In genomic region chr22:41687901-41688364, GRCh38 we compare ENCODE assay signal across 8 cellular contexts. TPM values are rescaled to one million over a fixed set of nuclear protein-coding genes. Genes with fewer than 3 reads are reported as not detected.
DNase-seq lines count a peak whose midpoint lies in the region; ATAC-seq and TF ChIP-seq lines count a peak whose summit lies in the region.

No MANE protein-coding gene starts in this region.

- H3K4me1 Mint-ChIP-seq in activated CD4-positive, alpha-beta memory T cell treated with anti-CD3 and anti-CD28 coated beads for 36 hours (ENCODE audit: low read depth), result peaks cover 35% of the 10 kb centered on the region
- peaks cover 19 to 23% of the 10 kb centered on the region in 2 donors for H3K4me1 Mint-ChIP-seq in natural killer cell

- H4K20me1 ChIP-seq in fibroblast of lung (ENCODE audit: control insufficient read depth, extremely low read depth, insufficient read depth, low read length), result no peaks in the 10 kb centered on the region

- no peaks in the 10 kb centered on the region for H3K27me3 ChIP-seq in HUES64 (ENCODE audit: insufficient read depth, low read length)
- H3K27me3 ChIP-seq in fibroblast of lung (ENCODE audit: control insufficient read depth, insufficient read depth, low read length), result no peaks in the 10 kb centered on the region

- H3K79me2 ChIP-seq in fibroblast of lung (ENCODE audit: control insufficient read depth, insufficient read depth, low read length), result peaks cover 56% of the 10 kb centered on the region

- H3K4me1 ChIP-seq in HUES64 (ENCODE audit: insufficient read depth, low read length) (peaks cover 5% of the 10 kb centered on the region; the same call in 1 of the 2 replicates), fibroblast of lung (ENCODE audit: control insufficient read depth, extremely low read depth, insufficient read depth, low read length) (no peaks in the 10 kb centered on the region)

- H3K36me3 ChIP-seq in HUES64 (ENCODE audit: insufficient read depth, low read length) (no peaks in the 10 kb centered on the region), fibroblast of lung (ENCODE audit: control insufficient read depth, insufficient read depth, low read length) (no peaks in the 10 kb centered on the region)

- peak overlapping the region; percentile 93 for H3K4me3 ChIP-seq in GM12875 (ENCODE audit: low read depth, low read length)
- H3K4me3 ChIP-seq in HUES64 (ENCODE audit: low read length), result peak overlapping the region; percentile 96
- peak overlapping the region; percentile 74 to 97 (median 88) for H3K4me3 ChIP-seq in fibroblast of lung (replicated peaks in 1 of 4; ENCODE audit: control extremely low read depth in 1 of 4, insufficient read depth in 1 of 4, low read depth in 3 of 4, low read length in 4 of 4)

- peaks cover 10% of the 10 kb centered on the region for H3K36me3 Mint-ChIP-seq in activated CD4-positive, alpha-beta memory T cell treated with anti-CD3 and anti-CD28 coated beads for 36 hours
- H3K36me3 Mint-ChIP-seq in natural killer cell, result no peaks in the 10 kb centered on the region

- H3K27ac Mint-ChIP-seq in activated CD4-positive, alpha-beta memory T cell treated with anti-CD3 and anti-CD28 coated beads for 36 hours, result peak overlapping the region; percentile 97
- H3K27ac Mint-ChIP-seq in natural killer cell, result peak overlapping the region; percentile 97 to 98

- H2AFZ ChIP-seq in fibroblast of lung (ENCODE audit: low read length), result peak overlapping the region; percentile 29

- ATAC-seq in natural killer cell, result peak; percentile 2 to 9 (median 3)

- no peaks in the 10 kb centered on the region for H3K9me3 ChIP-seq in HUES64 (ENCODE audit: insufficient read depth, low read depth, low read length)
- H3K9me3 ChIP-seq in fibroblast of lung (ENCODE audit: control insufficient read depth, insufficient read depth, low read depth, low read length), result no peaks in the 10 kb centered on the region

- TF ChIP-seq CTCF in GM12875 (IDR thresholded peaks at IDR 0.05; ENCODE audit: borderline replicate concordance, insufficient read depth, low read depth, low read length) (no peak), fibroblast of lung (conservative IDR thresholded peaks at IDR 0.05 in 1 of 2, IDR thresholded peaks at IDR 0.05 in 1 of 2; ENCODE audit: low read depth in 1 of 2, low read length in 2 of 2) (no peak), natural killer cell (IDR thresholded peaks at IDR 0.05) (no peak)

- CTCF ChIA-PET in activated CD4-positive, alpha-beta memory T cell treated with anti-CD3 and anti-CD28 coated beads for 36 hours (lab: Charles Lee), result interaction anchor here (3.8 to 5.9 kb wide), 2 partner anchors 10 to 22 kb away, joined by 28 to 54 read pairs; partner anchors contain the start of gene MEI1

- no peaks in the 10 kb centered on the region for H3K27me3 Mint-ChIP-seq in activated CD4-positive, alpha-beta memory T cell treated with anti-CD3 and anti-CD28 coated beads for 36 hours
- H3K27me3 Mint-ChIP-seq in natural killer cell (ENCODE audit: low read depth in 2 of 2), result no peaks in the 10 kb centered on the region

- H3K4me2 ChIP-seq in fibroblast of lung (ENCODE audit: extremely low read depth, insufficient read depth, low read length), result peak overlapping the region; percentile 98

- WGBS in HUES64, result 2% methylated on average over 20 of the region's 20 CpGs

- H3K27ac ChIP-seq in HUES64 (ENCODE audit: low read depth, low read length), result peak overlapping the region; percentile 89
- peak overlapping the region; percentile 97 for H3K27ac ChIP-seq in fibroblast of lung (ENCODE audit: insufficient read depth, low read length)

- POLR2A ChIA-PET in activated CD4-positive, alpha-beta memory T cell treated with anti-CD3 and anti-CD28 coated beads for 36 hours (lab: Charles Lee), result interaction anchor here (0.7 to 3.3 kb wide), 13 partner anchors 10 to 402 kb away, joined by 3 to 26 read pairs (median 8); partner anchors contain the start of genes CCDC134, CENPM, DESI1 and MEI1

- H3K9me3 Mint-ChIP-seq in activated CD4-positive, alpha-beta memory T cell treated with anti-CD3 and anti-CD28 coated beads for 36 hours, result no peaks in the 10 kb centered on the region
- H3K9me3 Mint-ChIP-seq in natural killer cell, result no peaks in the 10 kb centered on the region

- intact Hi-C loops in activated CD4-positive, alpha-beta memory T cell treated with anti-CD3 and anti-CD28 coated beads for 36 hours (cut with micrococcal nuclease), result loop anchor here (1.0 to 2.0 kb wide), 2 partner anchors 22 to 67 kb away; partner anchors contain the start of genes DESI1 and XRCC6
- intact Hi-C loops in natural killer cell (cut with micrococcal nuclease), result loop anchor here (2.0 kb wide), 1 partner anchor 21 kb away; no protein-coding TSS in a partner anchor

- peak overlapping the region; percentile 99 for H3K4me3 Mint-ChIP-seq in activated CD4-positive, alpha-beta memory T cell treated with anti-CD3 and anti-CD28 coated beads for 36 hours
- peak overlapping the region; percentile 97 for H3K4me3 Mint-ChIP-seq in natural killer cell

- H3K9ac ChIP-seq in HUES64 (ENCODE audit: low read depth, low read length) (peak overlapping the region; percentile 92), fibroblast of lung (ENCODE audit: insufficient read depth, low read length) (peak overlapping the region; percentile 93)

- peak; percentile 29 for DNase-seq in activated CD4-positive, alpha-beta memory T cell treated with anti-CD3 and anti-CD28 coated beads for 36 hours
- peak; percentile 22 to 24 for DNase-seq in fibroblast of lung (ENCODE audit: low read depth in 2 of 2)
- DNase-seq in natural killer cell, result no peak
- DNase-seq in SKM-1 (lab: John Stamatoyannopoulos, UW; ENCODE audit: unreplicated experiment), result no peak
- DNase-seq in stimulated activated naive CD4-positive, alpha-beta T cell treated with Interleukin-2 at 50 U/mL for 16 hours (lab: John Stamatoyannopoulos, UW), result no peak
- DNase-seq in hippocampal formation (lab: John Stamatoyannopoulos, UW), result no peak

RNA-seq across cellular contexts. Expression of gene SNU13, which starts 0.7 kb away (rescaled TPM):
- polyA plus RNA-seq in HUES64 (2013, experiment 1 of 2), result 137 TPM
- polyA plus RNA-seq in HUES64 (2013, experiment 2 of 2), result 134 TPM
- total RNA-seq in activated CD4-positive, alpha-beta memory T cell treated with anti-CD3 and anti-CD28 coated beads for 36 hours, result 100 to 1,000 TPM; 236 to 242 TPM
- total RNA-seq in fibroblast of lung, result 61.6 and 67.5 TPM in 2 replicates
- polyA plus RNA-seq in fibroblast of lung, result 164 and 230 TPM in 2 replicates
- polyA plus RNA-seq in fibroblast of lung (2012), result 136 and 191 TPM in 2 replicates
- polyA minus RNA-seq in fibroblast of lung (ENCODE audit: low replicate concordance), result 119 and 235 TPM in 2 replicates
- total RNA-seq in natural killer cell, result 100 to 1,000 TPM in 2 of 3 donors, 10 to 100 TPM in 1; 100.0 to 106 (median 101) TPM

RNA-seq across cellular contexts. Expression of gene MEI1, which starts 11.4 kb away (rescaled TPM):
- polyA plus RNA-seq in HUES64 (2013, experiment 1 of 2), result not detected
- not detected for polyA plus RNA-seq in HUES64 (2013, experiment 2 of 2)
- 10 to 100 TPM; 51.3 to 52.3 TPM for total RNA-seq in activated CD4-positive, alpha-beta memory T cell treated with anti-CD3 and anti-CD28 coated beads for 36 hours
- total RNA-seq in fibroblast of lung (0.26 and 0.33 TPM in 2 replicates), natural killer cell (10 to 100 TPM; 44.7 to 75.6 (median 50.3) TPM)
- 0.75 and 4.3 TPM in 2 replicates for polyA plus RNA-seq in fibroblast of lung
- 0.76 and 2.5 TPM in 2 replicates for polyA plus RNA-seq in fibroblast of lung (2012)
- 0.51 and 1.2 TPM in 2 replicates for polyA minus RNA-seq in fibroblast of lung (ENCODE audit: low replicate concordance)

Comparison
In these comparisons a context has a peak if more than half of its experiments do, and no peak if none do; other contexts are left out.
1. DNase-seq: peak in activated CD4-positive, alpha-beta memory T cell treated with anti-CD3 and anti-CD28 coated beads for 36 hours (single experiment) and fibroblast of lung (2 of 2); none in natural killer cell (single experiment), SKM-1 (single experiment), stimulated activated naive CD4-positive, alpha-beta T cell treated with Interleukin-2 at 50 U/mL for 16 hours (single experiment) and hippocampal formation (0 of 2).
2. RNA of gene MEI1, which starts 11.4 kb away (total RNA-seq): 51.3 to 52.3 TPM in activated CD4-positive, alpha-beta memory T cell treated with anti-CD3 and anti-CD28 coated beads for 36 hours and 44.7 to 75.6 TPM in natural killer cell; 0.26 to 0.33 TPM in fibroblast of lung; every median in the first group is over 10 times any median in the second.
3. Peak in every context shown above with its lines, with median percentiles within 50 percentile points of each other: H3K4me3 ChIP-seq.